18 cellular contexts compared by ENCODE assay signal in the genomic region with DNA sequence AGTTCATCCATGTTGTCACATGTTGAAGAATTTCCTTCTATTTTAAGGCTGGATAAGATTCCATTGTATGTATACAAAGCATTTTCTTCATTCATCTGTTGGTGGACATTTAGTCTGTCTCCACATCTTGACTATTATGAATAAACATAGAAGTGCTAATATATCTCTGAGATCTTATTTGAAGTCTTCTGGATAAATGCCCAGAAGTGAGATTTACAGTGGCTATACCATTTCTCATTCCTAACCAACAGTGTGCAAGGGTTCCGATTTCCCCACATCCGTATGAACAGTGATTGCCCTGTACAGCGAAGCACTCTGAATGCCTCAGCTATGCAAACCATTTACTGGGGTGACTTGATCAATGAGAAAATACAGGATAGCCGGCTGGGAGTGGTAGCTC. TPM values are rescaled to one million over a fixed set of nuclear protein-coding genes. Genes with fewer than 3 reads are reported as not detected.
A peak's percentile ranks its signal among the peaks of the same experiment; 100 is the strongest.
DNase-seq lines count a peak whose midpoint lies in the region; ATAC-seq and TF ChIP-seq lines count a peak whose summit lies in the region.
"Had no signal": no experiment of that assay in that cellular context is flagged by ENCODE, and none has a peak within 500 bp of the region (broad histone marks: within the 10 kb centered on the region; RNA-seq: fewer than 3 reads in every experiment).

No MANE protein-coding gene starts in this region.

- BruUV-seq in IMR-90 (replicated peaks; lab: Mats Ljungman, UMichigan), result no TSS peak

- no peaks in the 10 kb centered on the region; the same call in 1 of the 2 replicates for H3K27me3 ChIP-seq in IMR-90 (ENCODE audit: control insufficient read depth, insufficient read depth, low read length)

- no peak for TF ChIP-seq CTCF in IMR-90 (conservative IDR thresholded peaks at IDR 0.05; ENCODE audit: low read depth, low read length)
- no peak for TF ChIP-seq CTCF in nephron (IDR thresholded peaks at IDR 0.05; ENCODE audit: unreplicated experiment in 3 of 3)

- no peak overlapping the region for H3K56ac ChIP-seq in IMR-90 (ENCODE audit: extremely low read depth, insufficient read depth, low read length)

- H3K27ac ChIP-seq in IMR-90 (ENCODE audit: insufficient read depth, low read length), result no peak overlapping the region
- H3K27ac ChIP-seq: A549 had no signal

- no peak overlapping the region for H3K4ac ChIP-seq in IMR-90 (ENCODE audit: low read depth, low read length)

- H2BK20ac ChIP-seq in IMR-90 (ENCODE audit: low read depth, low read length), result no peak overlapping the region

- H3K9me3 ChIP-seq in IMR-90 (ENCODE audit: control insufficient read depth, insufficient read depth, low read length), result no peaks in the 10 kb centered on the region
- H3K9me3 ChIP-seq: A549 had no signal

- H2BK5ac ChIP-seq in IMR-90 (ENCODE audit: low read depth, low read length, poor library complexity, severe bottlenecking), result no peak overlapping the region

- CTCF ChIA-PET in IMR-90 (lab: Yijun Ruan, JAX), result no interaction called here

- H3K9me1 ChIP-seq in IMR-90 (ENCODE audit: insufficient read depth, low read length), result peaks cover 7% of the 10 kb centered on the region

- H2BK120ac ChIP-seq in IMR-90 (ENCODE audit: low read depth, low read length), result no peak overlapping the region

- no peak overlapping the region for H4K8ac ChIP-seq in IMR-90 (ENCODE audit: low read depth in 2 of 2, low read length in 2 of 2)

- H3K27ac Mint-ChIP-seq in nephron (peak overlapping the region in 1 of 3 experiments; percentile 54), immature natural killer cell (no peak overlapping the region)
- H3K27ac Mint-ChIP-seq: CD4-positive, alpha-beta memory T cell; GM23338; H9 had no signal

- H2AK5ac ChIP-seq in IMR-90 (ENCODE audit: low read depth, low read length), result no peak overlapping the region

- H3K9me3 Mint-ChIP-seq in nephron, result peaks cover 3% of the 10 kb centered on the region
- H3K9me3 Mint-ChIP-seq in immature natural killer cell, result no peaks in the 10 kb centered on the region
- H3K9me3 Mint-ChIP-seq: CD4-positive, alpha-beta memory T cell; GM23338; H9 had no signal

- H4K20me1 ChIP-seq in IMR-90 (ENCODE audit: insufficient read depth, low read length), result no peaks in the 10 kb centered on the region

- no CpG with 5 or more reads among the region's 4 CpGs for WGBS in IMR-90 (ENCODE audit: extremely low coverage in 2 of 2, insufficient read length in 1 of 2), 2 experiments

- no peak overlapping the region for H2AK9ac ChIP-seq in IMR-90 (replicated peaks; ENCODE audit: low read depth, low read length, poor library complexity)

- no peak overlapping the region for H3K9ac ChIP-seq in IMR-90 (ENCODE audit: low read depth, low read length)

- H3K4me2 ChIP-seq in IMR-90 (ENCODE audit: low read depth, low read length), result no peak overlapping the region
- H3K4me2 ChIP-seq: A549, GM23338 had no signal

- H3K18ac ChIP-seq in IMR-90 (ENCODE audit: low read depth, low read length), result no peak overlapping the region

- H3K4me3 Mint-ChIP-seq in nephron (peak overlapping the region in 2 of 3 experiments; percentile 19 to 72), immature natural killer cell (no peak overlapping the region)
- H3K4me3 Mint-ChIP-seq: CD4-positive, alpha-beta memory T cell; GM23338; H9 had no signal

- peaks cover 8% of the 10 kb centered on the region for H3K4me1 Mint-ChIP-seq in nephron
- peaks cover under 1 to 2% of the 10 kb centered on the region in 2 donors for H3K4me1 Mint-ChIP-seq in immature natural killer cell

- no peaks in the 10 kb centered on the region for H3K36me3 Mint-ChIP-seq in nephron (ENCODE audit: low read depth)
- no peaks in the 10 kb centered on the region for H3K36me3 Mint-ChIP-seq in immature natural killer cell
- H3K36me3 Mint-ChIP-seq: CD4-positive, alpha-beta memory T cell had no signal

- no peak for TF ChIP-seq RAD21 in IMR-90 (IDR thresholded peaks at IDR 0.05; ENCODE audit: low read length)

- in situ Hi-C loops in IMR-90 (cut with MboI; ENCODE audit: low sequenced_read_pairs), result no loop called here

- no peak overlapping the region for H2BK15ac ChIP-seq in IMR-90 (ENCODE audit: low read depth, low read length)

- no peaks in the 10 kb centered on the region for H3K36me3 ChIP-seq in IMR-90 (ENCODE audit: control insufficient read depth, insufficient read depth, low read length)

- no peak overlapping the region for H3K4me3 ChIP-seq in IMR-90 (ENCODE audit: insufficient read depth, low read depth, low read length)
- H3K4me3 ChIP-seq: A549, GM23338 had no signal

- no peak overlapping the region for H3K23ac ChIP-seq in IMR-90 (ENCODE audit: low read depth, low read length)

- dilution Hi-C loops in IMR-90 (cut with HindIII; ENCODE audit: low sequenced_read_pairs, unreplicated experiment), result no loop called here

- no peak for TF ChIP-seq POLR2A in IMR-90 (IDR thresholded peaks at IDR 0.05; ENCODE audit: low read depth, low read length)

- no peaks in the 10 kb centered on the region for H3K79me1 ChIP-seq in IMR-90 (ENCODE audit: low read depth in 1 of 2, low read length in 2 of 2)

- H2AFZ ChIP-seq in IMR-90 (replicated peaks; ENCODE audit: low read length, poor library complexity), result no peak overlapping the region
- H2AFZ ChIP-seq: GM23338 had no signal

- no peak overlapping the region for H4K5ac ChIP-seq in IMR-90 (ENCODE audit: low read depth, low read length)

- DNase-seq in IMR-90, result peak; percentile 40
- peak; percentile 91 for DNase-seq in amniotic epithelial cell (ENCODE audit: low read depth)
- DNase-seq in NCI-H1092 treated with DMSO at 0.1 percent for 48 hours (lab: John Stamatoyannopoulos, UW), result no peak
- no peak for DNase-seq in immature natural killer cell
- DNase-seq: 8988T; C1 segment of cervical spinal cord; Calu3; CD4-positive, alpha-beta memory T cell; COR-L47; DMS53; DMS79 treated with DMSO at 0.1 percent for 48 hours; GF-D8; H9 had no signal

- H3K4me1 ChIP-seq in IMR-90 (ENCODE audit: control insufficient read depth, insufficient read depth, low read length), result peaks cover 8% of the 10 kb centered on the region
- H3K4me1 ChIP-seq: A549 had no signal

- intact Hi-C loops in IMR-90 (cut with micrococcal nuclease), result no loop called here

- H3K27me3 Mint-ChIP-seq in nephron (ENCODE audit: low read depth) (peaks cover 20% of the 10 kb centered on the region), immature natural killer cell (ENCODE audit: low read depth in 3 of 3) (peaks cover 3 to 8% (median 7%) of the 10 kb centered on the region in 3 donors)

- H3K14ac ChIP-seq in IMR-90 (replicated peaks; ENCODE audit: low read depth, low read length), result no peak overlapping the region

- POLR2A ChIA-PET in IMR-90 (lab: Charles Lee; ENCODE audit: unreplicated experiment), result no interaction called here

- H4K91ac ChIP-seq in IMR-90 (ENCODE audit: insufficient read depth, low read depth, low read length), result no peak overlapping the region

- ATAC-seq in IMR-90 (ENCODE audit: low read depth), result peak; percentile 44
- no peak for ATAC-seq in GM21619 (IDR thresholded peaks at IDR 0.05; ENCODE audit: unreplicated experiment)
- ATAC-seq: A549, GM23338, HCT116 had no signal

TF ChIP-seq in IMR-90, 13 proteins besides CTCF, POLR2A, EP300 and RAD21:
- TF ChIP-seq, protein P1, sequence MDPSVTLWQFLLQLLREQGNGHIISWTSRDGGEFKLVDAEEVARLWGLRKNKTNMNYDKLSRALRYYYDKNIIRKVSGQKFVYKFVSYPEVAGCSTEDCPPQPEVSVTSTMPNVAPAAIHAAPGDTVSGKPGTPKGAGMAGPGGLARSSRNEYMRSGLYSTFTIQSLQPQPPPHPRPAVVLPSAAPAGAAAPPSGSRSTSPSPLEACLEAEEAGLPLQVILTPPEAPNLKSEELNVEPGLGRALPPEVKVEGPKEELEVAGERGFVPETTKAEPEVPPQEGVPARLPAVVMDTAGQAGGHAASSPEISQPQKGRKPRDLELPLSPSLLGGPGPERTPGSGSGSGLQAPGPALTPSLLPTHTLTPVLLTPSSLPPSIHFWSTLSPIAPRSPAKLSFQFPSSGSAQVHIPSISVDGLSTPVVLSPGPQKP (IDR thresholded peaks at IDR 0.05; ENCODE audit: borderline replicate concordance, low read depth, low read length), result no peak
- TF ChIP-seq MAZ (IDR thresholded peaks at IDR 0.05; ENCODE audit: borderline replicate concordance, low read depth, low read length) (no peak), FOS (IDR thresholded peaks at IDR 0.05; ENCODE audit: low read depth, low read length) (no peak), RFX5 (IDR thresholded peaks at IDR 0.05; ENCODE audit: low read depth, low read length) (no peak), NFE2L2 (IDR thresholded peaks at IDR 0.05; ENCODE audit: low read depth, low read length) (no peak), MXI1 (IDR thresholded peaks at IDR 0.05; ENCODE audit: borderline replicate concordance, low read depth, low read length) (no peak), SMC3 (IDR thresholded peaks at IDR 0.05; ENCODE audit: low read depth, low read length) (no peak), RCOR1 (IDR thresholded peaks at IDR 0.05; ENCODE audit: insufficient replicate concordance, low read length) (no peak), MAFK (IDR thresholded peaks at IDR 0.05; ENCODE audit: low read depth, low read length) (no peak), BHLHE40 (IDR thresholded peaks at IDR 0.05; ENCODE audit: low read depth, low read length) (no peak), CHD1 (IDR thresholded peaks at IDR 0.05; ENCODE audit: low read depth, low read length) (no peak), CEBPB (IDR thresholded peaks at IDR 0.05; ENCODE audit: low read depth, low read length) (no peak)
- TF ChIP-seq, protein P2, sequence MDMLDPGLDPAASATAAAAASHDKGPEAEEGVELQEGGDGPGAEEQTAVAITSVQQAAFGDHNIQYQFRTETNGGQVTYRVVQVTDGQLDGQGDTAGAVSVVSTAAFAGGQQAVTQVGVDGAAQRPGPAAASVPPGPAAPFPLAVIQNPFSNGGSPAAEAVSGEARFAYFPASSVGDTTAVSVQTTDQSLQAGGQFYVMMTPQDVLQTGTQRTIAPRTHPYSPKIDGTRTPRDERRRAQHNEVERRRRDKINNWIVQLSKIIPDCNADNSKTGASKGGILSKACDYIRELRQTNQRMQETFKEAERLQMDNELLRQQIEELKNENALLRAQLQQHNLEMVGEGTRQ (IDR thresholded peaks at IDR 0.05; ENCODE audit: low read depth, low read length), result no peak

RNA-seq across cellular contexts. Expression of a gene that starts 6.6 kb away (rescaled TPM):
- total RNA-seq in IMR-90 (2012; rRNA removed), result 5.4 and 7.2 TPM in 2 replicates
- polyA plus RNA-seq in IMR-90 (2012; rRNA removed) (8.1 and 8.8 TPM in 2 replicates), immature natural killer cell (under 1 TPM in 2 of 3 donors, not detected in 1; 0.11 to 0.12 TPM)
- 8.8 and 10.1 TPM in 2 replicates for polyA plus RNA-seq in IMR-90 (2012; cell fraction: cytosol; rRNA removed)
- polyA plus RNA-seq in IMR-90 (2012; cell fraction: nucleus; rRNA removed; ENCODE audit: low replicate concordance), result 17.0 and 22.1 TPM in 2 replicates

RNA-seq across cellular contexts. Expression of a gene that starts 38.0 kb away (rescaled TPM):
- 10.0 and 11.9 TPM in 2 replicates for total RNA-seq in IMR-90 (2012; rRNA removed)
- polyA plus RNA-seq in IMR-90 (2012; rRNA removed), result 29.9 and 39.0 TPM in 2 replicates
- 34.0 and 34.1 TPM in 2 replicates for polyA plus RNA-seq in IMR-90 (2012; cell fraction: cytosol; rRNA removed)
- polyA plus RNA-seq in IMR-90 (2012; cell fraction: nucleus; rRNA removed; ENCODE audit: low replicate concordance), result 23.5 and 34.0 TPM in 2 replicates
- 1 to 10 TPM in 2 of 3 donors, under 1 TPM in 1; 0.36 to 2.3 (median 1.2) TPM for polyA plus RNA-seq in immature natural killer cell

Comparison
In these comparisons a context has a peak if more than half of its experiments do, and no peak if none do; other contexts are left out.
1. DNase-seq: peak in IMR-90 (single experiment) and amniotic epithelial cell (single experiment); none in NCI-H1092 treated with DMSO at 0.1 percent for 48 hours (single experiment) and immature natural killer cell (0 of 3).
2. H3K4me3 Mint-ChIP-seq: peak in nephron (2 of 3); none in immature natural killer cell (0 of 5).
3. RNA of a gene that starts 38.0 kb away (polyA plus RNA-seq): 23.5 to 39.0 TPM in IMR-90; 0.36 to 2.3 TPM in immature natural killer cell; every median in the first group is over 4 times any median in the second.